20 cellular contexts compared by ENCODE assay signal in genomic region chr20:47866480-47866879, GRCh38.
"Had no signal": no experiment of that assay in that cellular context is flagged by ENCODE, and none has a peak within 500 bp of the region (broad histone marks: within the 10 kb centered on the region; RNA-seq: fewer than 3 reads in every experiment).

No MANE protein-coding gene starts in this region.

- H3K4me3 ChIP-seq: coronary artery, dorsolateral prefrontal cortex, esophagus muscularis mucosa, gastroesophageal sphincter, heart right ventricle, left ventricle myocardium inferior, lower lobe of right lung had no signal

- H3K4me3 Mint-ChIP-seq: naive thymus-derived CD4-positive, alpha-beta T cell had no signal

- H3K9me3 ChIP-seq: lower lobe of right lung had no signal

- H3K4me1 Mint-ChIP-seq: naive thymus-derived CD4-positive, alpha-beta T cell had no signal

- DNase-seq: dermis blood vessel endothelial cell; dorsolateral prefrontal cortex; effector CD4-positive, alpha-beta T cell; effector memory CD4-positive, alpha-beta T cell; foreskin keratinocyte; head of caudate nucleus; heart right ventricle; hippocampal formation; islet precursor cell; kidney; kidney glomerular epithelial cell; left colon; left ventricle myocardium inferior; lower lobe of right lung; mesendoderm; midbrain; naive thymus-derived CD4-positive, alpha-beta T cell had no signal

- H3K4me1 ChIP-seq: esophagus muscularis mucosa, foreskin keratinocyte, gastroesophageal sphincter, heart right ventricle, left ventricle myocardium inferior, lower lobe of right lung had no signal

- H3K27me3 ChIP-seq: esophagus muscularis mucosa, foreskin keratinocyte, gastroesophageal sphincter had no signal

- H3K36me3 ChIP-seq: esophagus muscularis mucosa, gastroesophageal sphincter, heart right ventricle, left ventricle myocardium inferior, lower lobe of right lung had no signal

- H3K27ac Mint-ChIP-seq: naive thymus-derived CD4-positive, alpha-beta T cell had no signal

- H3K36me3 Mint-ChIP-seq: naive thymus-derived CD4-positive, alpha-beta T cell had no signal

- H3K27ac ChIP-seq: coronary artery, dorsolateral prefrontal cortex, esophagus muscularis mucosa, foreskin keratinocyte, gastroesophageal sphincter, heart right ventricle, left ventricle myocardium inferior, lower lobe of right lung had no signal
